ENCODE assay signal across 21 cellular contexts in the genomic region with DNA sequence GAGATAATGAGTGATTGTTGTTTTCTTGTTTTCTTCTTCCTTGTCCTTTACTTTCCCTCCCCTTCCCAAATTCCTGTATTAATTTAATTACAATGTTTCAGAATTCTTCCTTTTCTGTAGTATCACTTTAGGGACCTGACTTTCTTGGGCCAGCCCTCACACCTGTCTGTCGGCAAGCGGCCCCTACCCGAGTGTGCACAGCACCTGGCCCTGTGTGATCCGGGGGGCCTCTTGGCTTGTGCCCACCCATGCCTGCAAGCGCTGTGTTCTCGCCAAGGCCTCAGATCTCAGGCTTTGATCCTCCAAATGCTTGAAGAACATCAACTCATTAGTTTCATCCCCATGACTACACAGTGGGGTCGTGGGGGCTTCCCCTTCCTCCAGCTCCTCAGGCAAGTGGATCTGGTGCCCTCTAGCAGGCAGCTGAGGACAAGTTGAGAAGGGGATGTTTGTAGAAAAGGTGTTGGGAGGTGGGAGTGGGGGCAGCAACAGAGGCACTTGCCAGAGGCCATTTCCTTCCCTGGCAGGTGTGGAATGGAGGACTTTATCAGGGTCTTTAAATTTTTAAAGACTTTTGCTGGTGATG. TPM values are rescaled to one million over a fixed set of nuclear protein-coding genes. Genes with fewer than 3 reads are reported as not detected.
DNase-seq lines count a peak whose midpoint lies in the region; ATAC-seq, FAIRE-seq and TF ChIP-seq lines count a peak whose summit lies in the region.
"Had no signal": no experiment of that assay in that cellular context is flagged by ENCODE, and none has a peak within 500 bp of the region (broad histone marks: within the 10 kb centered on the region; RNA-seq: fewer than 3 reads in every experiment).

No MANE protein-coding gene starts in this region.

- no TSS peak for BruUV-seq in HCT116 (replicated peaks; lab: Mats Ljungman, UMichigan)

- H3K23ac ChIP-seq in H1 (ENCODE audit: insufficient read length), result no peak overlapping the region

- no peaks in the 10 kb centered on the region for H3K9me2 ChIP-seq in HCT116 (ENCODE audit: insufficient read depth)

- no peaks in the 10 kb centered on the region for H3K9me3 ChIP-seq in CD8-positive, alpha-beta T cell (ENCODE audit: low read length)
- H3K9me3 ChIP-seq in HCT116 (ENCODE audit: control insufficient read depth in 1 of 2, insufficient read depth in 1 of 2, low read depth in 1 of 2, low read length in 2 of 2) (no peaks in the 10 kb centered on the region), H1 (ENCODE audit: insufficient read depth in 2 of 2, low read depth in 1 of 2, low read length in 1 of 2) (no peaks in the 10 kb centered on the region)
- H3K9me3 ChIP-seq: A549, Caco-2 had no signal

- no peak overlapping the region for H3K4me3 Mint-ChIP-seq in CD8-positive, alpha-beta T cell
- peak overlapping the region in 1 of 10 donors; percentile 59 for H3K4me3 Mint-ChIP-seq in naive thymus-derived CD8-positive, alpha-beta T cell
- H3K4me3 Mint-ChIP-seq: CD14-positive monocyte had no signal

- H2AK5ac ChIP-seq in H1 (ENCODE audit: low read depth, low read length), result no peak overlapping the region

- H3K4me2 ChIP-seq in HCT116 (ENCODE audit: low read length) (no peak overlapping the region), H1 (ENCODE audit: insufficient read depth in 1 of 2, low read depth in 2 of 2, low read length in 2 of 2) (no peak overlapping the region)
- H3K4me2 ChIP-seq: A549 had no signal

- no peak overlapping the region for H3K4me3 ChIP-seq in CD8-positive, alpha-beta T cell (ENCODE audit: low read depth, low read length)
- H3K4me3 ChIP-seq in HCT116 (replicated peaks in 1 of 2; ENCODE audit: low read depth in 1 of 2, low read length in 2 of 2) (no peak overlapping the region), H1 (ENCODE audit: extremely low read depth in 1 of 4, insufficient read depth in 2 of 4, low read depth in 3 of 4, low read length in 4 of 4) (no peak overlapping the region), foreskin fibroblast (ENCODE audit: low read depth in 1 of 2, low read length in 2 of 2) (no peak overlapping the region)
- H3K4me3 ChIP-seq: A549 had no signal

- H4K20me1 ChIP-seq in HCT116 (ENCODE audit: insufficient read depth) (no peaks in the 10 kb centered on the region), H1 (replicated peaks in 1 of 2; ENCODE audit: control insufficient read depth in 1 of 2, insufficient read depth in 2 of 2, low read length in 2 of 2) (no peaks in the 10 kb centered on the region)

- H3K27me3 Mint-ChIP-seq in CD8-positive, alpha-beta T cell (ENCODE audit: low read depth), result peaks cover 6% of the 10 kb centered on the region
- peaks cover 0 to 4% (median 2%) of the 10 kb centered on the region in 5 donors for H3K27me3 Mint-ChIP-seq in naive thymus-derived CD8-positive, alpha-beta T cell

- no peak overlapping the region for H3K27ac Mint-ChIP-seq in CD8-positive, alpha-beta T cell
- no peak overlapping the region for H3K27ac Mint-ChIP-seq in naive thymus-derived CD8-positive, alpha-beta T cell

- H4K5ac ChIP-seq in H1 (ENCODE audit: insufficient read length, low read depth, low read length), result no peak overlapping the region

- no peak overlapping the region for H3K4ac ChIP-seq in H1 (replicated peaks; ENCODE audit: insufficient read length, low read depth, low read length)

- FAIRE-seq in H1 (lab: Jason Lieb, UNC), result no peak
- FAIRE-seq: A549, G401.6, RCC 7860 had no signal

- no peaks in the 10 kb centered on the region for H3K23me2 ChIP-seq in H1 (ENCODE audit: low read depth, low read length)

- no peaks in the 10 kb centered on the region for H3K79me2 ChIP-seq in HCT116 (ENCODE audit: insufficient read depth, low read length)
- H3K79me2 ChIP-seq in H1 (ENCODE audit: control insufficient read depth in 1 of 2, insufficient read depth in 2 of 2, low read length in 2 of 2), result no peaks in the 10 kb centered on the region

- H2BK5ac ChIP-seq in H1 (ENCODE audit: low read depth, low read length), result no peak overlapping the region

- no peak overlapping the region for H2BK15ac ChIP-seq in H1 (ENCODE audit: low read length)

- H2BK120ac ChIP-seq in H1 (replicated peaks; ENCODE audit: low read depth, low read length), result no peak overlapping the region

- H3K9ac ChIP-seq in HCT116 (ENCODE audit: low read length) (no peak overlapping the region), H1 (replicated peaks in 1 of 4; ENCODE audit: extremely low read depth in 1 of 4, low read depth in 3 of 4, low read length in 3 of 4) (no peak overlapping the region)

- CTCF ChIA-PET in CD8-positive, alpha-beta T cell (lab: Charles Lee), result no interaction called here
- CTCF ChIA-PET in HCT116 (lab: Charles Lee), result interaction anchor here (1.6 kb wide), 1 partner anchor 39 kb away, joined by 5 read pairs; no protein-coding TSS in a partner anchor
- CTCF ChIA-PET in H1 (lab: Charles Lee; ENCODE audit: partially characterized antibody), result interaction anchor here (0.5 to 4.7 kb wide), 4 partner anchors 12 to 89 kb away, joined by 3 to 22 read pairs (median 4); no protein-coding TSS in a partner anchor

- TF ChIP-seq RAD21 in HCT116 (IDR thresholded peaks at IDR 0.05; ENCODE audit: low read depth) (peak; percentile 30; the same call in 1 of the 2 replicates), H1 (IDR thresholded peaks at IDR 0.05 in 1 of 2, conservative IDR thresholded peaks at IDR 0.05 in 1 of 2; ENCODE audit: low read depth in 2 of 2, low read length in 2 of 2) (peak; percentile 63 to 73)

- intact Hi-C loops in CD8-positive, alpha-beta T cell (cut with DNase I, micrococcal nuclease), result loop anchor here in 1 of 2 experiments (1.0 kb wide), 1 partner anchor 101 kb away; no protein-coding TSS in a partner anchor
- intact Hi-C loops in HCT116 (cut with micrococcal nuclease), result no loop called here

- H2BK20ac ChIP-seq in H1 (ENCODE audit: low read length), result no peak overlapping the region

- no peak for TF ChIP-seq CTCF in CD8-positive, alpha-beta T cell (IDR thresholded peaks at IDR 0.05)
- no peak for TF ChIP-seq CTCF in HCT116 (IDR thresholded peaks at IDR 0.05 in 2 of 3, conservative IDR thresholded peaks at IDR 0.05 in 1 of 3; ENCODE audit: borderline replicate concordance in 1 of 3, insufficient read depth in 1 of 3, low read depth in 2 of 3, low read length in 2 of 3)
- peak; percentile 58 to 71 (median 59) for TF ChIP-seq CTCF in H1 (IDR thresholded peaks at IDR 0.05; ENCODE audit: control extremely low read depth in 1 of 3, insufficient read depth in 1 of 3, low read depth in 1 of 3, low read length in 3 of 3)
- TF ChIP-seq CTCF in foreskin fibroblast (IDR thresholded peaks at IDR 0.05; ENCODE audit: low read depth, low read length), result no peak

- TF ChIP-seq EP300 in H1 (IDR thresholded peaks at IDR 0.05; ENCODE audit: borderline replicate concordance in 1 of 2, low read depth in 2 of 2, low read length in 2 of 2), result no peak

- H3K36me3 ChIP-seq in CD8-positive, alpha-beta T cell (ENCODE audit: insufficient read depth, low read length), result no peaks in the 10 kb centered on the region
- H3K36me3 ChIP-seq in HCT116 (ENCODE audit: control insufficient read depth in 1 of 2, insufficient read depth in 2 of 2, low read length in 2 of 2), result no peaks in the 10 kb centered on the region
- no peaks in the 10 kb centered on the region for H3K36me3 ChIP-seq in H1 (ENCODE audit: control insufficient read depth in 2 of 4, insufficient read depth in 4 of 4, low read length in 3 of 4)

- no peak overlapping the region for H3K18ac ChIP-seq in H1 (ENCODE audit: extremely low read depth, low read length)

- peak; percentile 56 for ATAC-seq in CD8-positive, alpha-beta T cell
- no peak for ATAC-seq in HCT116
- ATAC-seq in naive thymus-derived CD8-positive, alpha-beta T cell, result peak; percentile 54 to 65
- ATAC-seq: A549 had no signal

- H4K8ac ChIP-seq in H1 (ENCODE audit: extremely low read depth, insufficient read depth, low read length), result no peak overlapping the region

- H3K27me3 ChIP-seq in CD8-positive, alpha-beta T cell (ENCODE audit: insufficient read depth, low read length), result no peaks in the 10 kb centered on the region
- H3K27me3 ChIP-seq in HCT116 (ENCODE audit: insufficient read depth, low read length), result no peaks in the 10 kb centered on the region
- H3K27me3 ChIP-seq in H1 (replicated peaks in 1 of 4; ENCODE audit: control insufficient read depth in 3 of 4, extremely low read depth in 1 of 4, insufficient read depth in 3 of 4, low read length in 3 of 4), result no peaks in the 10 kb centered on the region

- peak in 1 of 7 experiments; percentile 21 for DNase-seq in CD8-positive, alpha-beta T cell
- DNase-seq in HCT116 (ENCODE audit: low read depth, low spot score), result no peak
- DNase-seq in H1 (ENCODE audit: low read depth in 1 of 2, low spot score in 2 of 2), result no peak
- DNase-seq in naive thymus-derived CD8-positive, alpha-beta T cell, result peak in 1 of 10 donors; percentile 24
- DNase-seq in SIG-M5 treated with dmso at 0.1 percent for 504 hours (lab: John Stamatoyannopoulos, UW; ENCODE audit: unreplicated experiment), result no peak
- DNase-seq in erythroblast (lab: John Stamatoyannopoulos, UW), result no peak
- DNase-seq in stimulated activated CD4-positive, alpha-beta T cell treated with anti-CD3 and anti-CD28 coated beads, Interleukin-12 subunit alpha, Interleukin-12 subunit beta, amount 100 ng/mL, for 4 hours, result no peak
- DNase-seq in foreskin fibroblast, result no peak
- DNase-seq: Caco-2, DMS53, GOT3, Karpas-422, MM.1S, NCI-H1105, NCI-H1694 treated with DMSO at 0.1 percent for 48 hours, NCI-H510A treated with DMSO at 0.1 percent for 48 hours, SHP77 treated with DMSO at 0.1 percent for 48 hours had no signal

- no peaks in the 10 kb centered on the region for H3K4me1 Mint-ChIP-seq in CD8-positive, alpha-beta T cell (ENCODE audit: low read depth)
- no peaks in the 10 kb centered on the region for H3K4me1 Mint-ChIP-seq in naive thymus-derived CD8-positive, alpha-beta T cell
- H3K4me1 Mint-ChIP-seq: CD14-positive monocyte had no signal

- H2AFZ ChIP-seq in HCT116 (ENCODE audit: low read depth, low read length, poor library complexity, severe bottlenecking) (no peak overlapping the region), H1 (ENCODE audit: low read length) (no peak overlapping the region)

- no peak overlapping the region for H4K91ac ChIP-seq in H1 (replicated peaks; ENCODE audit: insufficient read length, low read length)

- H2BK12ac ChIP-seq in H1 (ENCODE audit: low read depth, low read length), result no peak overlapping the region

- no peaks in the 10 kb centered on the region for H3K9me3 Mint-ChIP-seq in CD8-positive, alpha-beta T cell
- no peaks in the 10 kb centered on the region for H3K9me3 Mint-ChIP-seq in naive thymus-derived CD8-positive, alpha-beta T cell

- no peak for TF ChIP-seq POLR2A in HCT116 (IDR thresholded peaks at IDR 0.05; ENCODE audit: borderline replicate concordance, extremely low read depth, insufficient read depth, insufficient read length)
- no peak for TF ChIP-seq POLR2A in H1 (IDR thresholded peaks at IDR 0.05; ENCODE audit: control extremely low read depth in 1 of 2, low read depth in 2 of 2, low read length in 2 of 2)
- TF ChIP-seq POLR2A in erythroblast (IDR thresholded peaks at IDR 0.05; ENCODE audit: low read length), result no peak

- no peaks in the 10 kb centered on the region for H3K36me3 Mint-ChIP-seq in CD8-positive, alpha-beta T cell
- no peaks in the 10 kb centered on the region for H3K36me3 Mint-ChIP-seq in naive thymus-derived CD8-positive, alpha-beta T cell
- H3K36me3 Mint-ChIP-seq: CD14-positive monocyte had no signal

- no peaks in the 10 kb centered on the region for H3K4me1 ChIP-seq in CD8-positive, alpha-beta T cell (ENCODE audit: insufficient read depth, low read length)
- H3K4me1 ChIP-seq in HCT116 (ENCODE audit: control insufficient read depth in 1 of 2, insufficient read depth in 2 of 2, low read length in 2 of 2), result peaks cover 9 to 49% of the 10 kb centered on the region in 2 experiments; a peak in 3 of 4 replicates
- no peaks in the 10 kb centered on the region for H3K4me1 ChIP-seq in H1 (replicated peaks in 1 of 4; ENCODE audit: control insufficient read depth in 3 of 4, insufficient read depth in 4 of 4, low read length in 3 of 4)
- H3K4me1 ChIP-seq: A549, Caco-2 had no signal

- no peak overlapping the region for H3K27ac ChIP-seq in CD8-positive, alpha-beta T cell (ENCODE audit: low read depth, low read length)
- H3K27ac ChIP-seq in HCT116 (ENCODE audit: low read depth, low read length) (no peak overlapping the region), H1 (ENCODE audit: low read depth, low read length) (no peak overlapping the region)
- H3K27ac ChIP-seq: A549 had no signal

- POLR2A ChIA-PET in CD8-positive, alpha-beta T cell (lab: Charles Lee), result no interaction called here
- POLR2A ChIA-PET in HCT116 (lab: Charles Lee) (interaction anchor here (0.5 kb wide), 1 partner anchor 10 kb away, joined by 3 read pairs; no protein-coding TSS in a partner anchor), H1 (lab: Charles Lee; ENCODE audit: partially characterized antibody) (no interaction called here)
- POLR2A ChIA-PET in naive thymus-derived CD8-positive, alpha-beta T cell (lab: Charles Lee), result no interaction called here

- no peak overlapping the region for H3K56ac ChIP-seq in H1 (replicated peaks; ENCODE audit: insufficient read length, low read depth, low read length)

- RAD21 ChIA-PET in HCT116 (lab: Charles Lee; ENCODE audit: low non-redundant PET in 1 of 2, low total read pairs in 2 of 2, uncharacterized antibody in 2 of 2, unreplicated experiment in 2 of 2), result no interaction called here

- 84% methylated on average over 7 of the region's 7 CpGs; no CpG with 5 or more reads in 1 of the 2 experiments for WGBS in H1 (ENCODE audit: extremely low coverage in 1 of 2, insufficient coverage in 1 of 2, insufficient read length in 1 of 2, insufficient replicate concordance in 2 of 2, low coverage in 1 of 2, low lambda C conversion rate in 2 of 2, missing lambda C conversion rate in 1 of 2), 2 experiments

- no peaks in the 10 kb centered on the region for H3K79me1 ChIP-seq in H1 (ENCODE audit: low read depth, low read length)

- H3K14ac ChIP-seq in H1 (ENCODE audit: insufficient read length), result no peak overlapping the region

RNA-seq across cellular contexts. Expression of a gene that starts 15.7 kb away (rescaled TPM):
- under 1 TPM; 0.22 to 0.36 TPM for total RNA-seq in CD8-positive, alpha-beta T cell
- 94.7 TPM for total RNA-seq in HCT116 (2021; ENCODE audit: unreplicated experiment)
- 206 and 214 TPM in 2 replicates for polyA plus RNA-seq in HCT116 (2012)
- total RNA-seq in H1 (2021; fragmentation: NEBNext Ultra II Directional; extraction: Animal tissue kit (Norgen Biotek cat#: 25700)), result 142 and 146 TPM in 2 replicates
- 171 and 251 TPM in 2 replicates for polyA plus RNA-seq in H1 (2011; rRNA removed)
- polyA plus RNA-seq in H1 (2011; cell fraction: cytosol; rRNA removed), result 204 TPM
- 481 TPM for polyA plus RNA-seq in H1 (2011; cell fraction: nucleus; rRNA removed)
- polyA plus RNA-seq in H1 (2012, experiment 1 of 2), result 112 to 170 TPM (median 160 TPM) in 4 replicates
- 101 TPM for polyA plus RNA-seq in H1 (2012, experiment 2 of 2)
- 437 TPM for polyA plus RNA-seq in H1 (2013, experiment 1 of 2)
- polyA plus RNA-seq in H1 (2013, experiment 2 of 2), result 385 TPM
- 257 and 277 TPM in 2 replicates for polyA minus RNA-seq in H1 (2011; rRNA and poly(A)+ RNA removed)
- polyA minus RNA-seq in H1 (2011; cell fraction: cytosol; rRNA and poly(A)+ RNA removed), result 112 TPM
- polyA minus RNA-seq in H1 (2011; cell fraction: nucleus; rRNA and poly(A)+ RNA removed), result 87.8 TPM
- under 1 TPM; 0.29 to 0.60 TPM for total RNA-seq in naive thymus-derived CD8-positive, alpha-beta T cell
- not detected for polyA plus RNA-seq in naive thymus-derived CD8-positive, alpha-beta T cell
- polyA plus RNA-seq: CD14-positive monocyte had no signal

Comparison
In these comparisons a context has a peak if more than half of its experiments do, and no peak if none do; other contexts are left out.
1. CTCF ChIP-seq: peak in H1 (3 of 3); none in CD8-positive, alpha-beta T cell (single experiment), HCT116 (0 of 3) and foreskin fibroblast (single experiment).
2. RNA of a gene that starts 15.7 kb away (total RNA-seq): 142 to 146 TPM in H1 and 94.7 TPM in HCT116 (single experiment); 0.29 to 0.60 TPM in naive thymus-derived CD8-positive, alpha-beta T cell and 0.22 to 0.36 TPM in CD8-positive, alpha-beta T cell; every median in the first group is over 10 times any median in the second.